Comparison of ENCODE assay signal across 9 cellular contexts in the genomic region with DNA sequence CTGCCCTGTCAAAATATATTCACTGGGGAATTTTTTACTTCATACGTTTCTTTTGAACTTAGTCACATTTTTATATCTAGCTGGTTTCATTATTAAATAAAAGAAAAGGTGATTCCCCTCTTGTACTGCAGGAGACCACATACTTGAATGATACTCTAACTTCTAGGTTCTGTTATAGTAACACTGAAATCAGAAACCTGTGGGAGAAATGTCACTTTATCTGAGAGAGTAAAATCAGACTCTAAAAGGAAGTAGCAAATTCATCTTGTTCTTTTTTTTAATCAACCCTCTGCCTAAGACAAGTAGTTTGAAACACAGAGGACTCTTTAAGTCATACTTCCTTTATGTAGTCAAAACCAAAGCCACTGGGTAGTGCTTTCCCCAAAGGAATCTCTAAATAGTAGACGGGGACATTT. TPM values are rescaled to one million over a fixed set of nuclear protein-coding genes. Genes with fewer than 3 reads are reported as not detected.
A peak's percentile ranks its signal among the peaks of the same experiment; 100 is the strongest.
DNase-seq lines count a peak whose midpoint lies in the region; ATAC-seq and TF ChIP-seq lines count a peak whose summit lies in the region.
"Had no signal": no experiment of that assay in that cellular context is flagged by ENCODE, and none has a peak within 500 bp of the region (broad histone marks: within the 10 kb centered on the region; RNA-seq: fewer than 3 reads in every experiment).

No MANE protein-coding gene starts in this region.

- H3K36me3 Mint-ChIP-seq in nephron (ENCODE audit: low read depth): peaks cover 10% of the 10 kb centered on the region

- H3K4me1 ChIP-seq in right cardiac atrium (ENCODE audit: control insufficient read depth, insufficient read depth, low read length): no peaks in the 10 kb centered on the region

- no peaks in the 10 kb centered on the region for H3K9me3 ChIP-seq in SU-DHL-6 (ENCODE audit: insufficient read depth, low read length)
- no peaks in the 10 kb centered on the region for H3K9me3 ChIP-seq in right cardiac atrium (ENCODE audit: control insufficient read depth, low read length)

- DNase-seq in iPS-NIHi7 (ENCODE audit: extremely low spot score): no peak
- DNase-seq in stimulated activated CD4-positive, alpha-beta T cell treated with anti-CD3 and anti-CD28 coated beads, Interleukin-15, amount 100 ng/mL, for 24 hours: no peak
- DNase-seq in right cardiac atrium: no peak
- DNase-seq in RWPE1 (ENCODE audit: low spot score): no peak
- DNase-seq: NCI-H1930 had no signal

- intact Hi-C loops in right cardiac atrium (cut with DNase I): no loop called here

- H3F3A ChIP-seq in SU-DHL-6 (ENCODE audit: insufficient read depth): peaks cover 37% of the 10 kb centered on the region

- no peak overlapping the region for H3K4me3 Mint-ChIP-seq in nephron

- H3K9me2 ChIP-seq in SU-DHL-6 (replicated peaks; ENCODE audit: insufficient read depth, low read length): no peaks in the 10 kb centered on the region

- CTCF ChIA-PET in RWPE1 (lab: Yijun Ruan, JAX): no interaction called here

- peak overlapping the region; percentile 53 to 93 (median 67) for H3K27ac Mint-ChIP-seq in nephron

- H3K27me3 ChIP-seq in SU-DHL-6 (ENCODE audit: low read length): no peaks in the 10 kb centered on the region
- no peaks in the 10 kb centered on the region for H3K27me3 ChIP-seq in right cardiac atrium (ENCODE audit: control insufficient read depth, insufficient read depth)

- H4K20me1 ChIP-seq in SU-DHL-6 (ENCODE audit: low read depth, low read length): no peaks in the 10 kb centered on the region

- TF ChIP-seq CTCF in SU-DHL-6 (IDR thresholded peaks at IDR 0.05; ENCODE audit: insufficient read depth, low read length, poor library complexity, severe bottlenecking) (no peak), nephron (IDR thresholded peaks at IDR 0.05; ENCODE audit: unreplicated experiment in 3 of 3) (no peak), RWPE1 (conservative IDR thresholded peaks at IDR 0.05; ENCODE audit: low read depth) (no peak)

- 70% methylated on average over 2 of the region's 2 CpGs for WGBS in right cardiac atrium

- H3K4me3 ChIP-seq in SU-DHL-6 (ENCODE audit: insufficient read depth, low read length, poor library complexity, severe bottlenecking): peak overlapping the region; percentile 41
- H3K4me3 ChIP-seq in right cardiac atrium (ENCODE audit: low read length): no peak overlapping the region

- H3K36me3 ChIP-seq in SU-DHL-6 (ENCODE audit: low read length): 0 out of 2 replicates have a peak, but pooled peaks cover 2% of the 10 kb centered on the region

- H3K27ac ChIP-seq in SU-DHL-6 (ENCODE audit: low read depth, low read length) (peak overlapping the region; percentile 94), right cardiac atrium (ENCODE audit: low read length) (no peak overlapping the region), RWPE1 (no peak overlapping the region)

- H2AFZ ChIP-seq in SU-DHL-6 (ENCODE audit: low read depth, low read length, severe bottlenecking): no peak overlapping the region

- POLR2A ChIA-PET in RWPE1 (lab: Yijun Ruan, JAX; ENCODE audit: low non-redundant PET): no interaction called here

- peak overlapping the region; percentile 46 for H3K9ac ChIP-seq in SU-DHL-6 (ENCODE audit: low read length)

- peak overlapping the region; percentile 89 for H3K4me2 ChIP-seq in SU-DHL-6 (ENCODE audit: low read depth, low read length, poor library complexity, severe bottlenecking)

- H3K79me2 ChIP-seq in SU-DHL-6 (ENCODE audit: insufficient read depth, low read length): no peaks in the 10 kb centered on the region; the same call in 1 of the 2 replicates

- no peaks in the 10 kb centered on the region for H3K9me3 Mint-ChIP-seq in nephron

- no peaks in the 10 kb centered on the region for H3K27me3 Mint-ChIP-seq in nephron (ENCODE audit: low read depth)

- peak; percentile 30 for ATAC-seq in GM19324 (IDR thresholded peaks at IDR 0.05; ENCODE audit: low FRiP score, unreplicated experiment)
- peak; percentile 40 for ATAC-seq in HG02973 (IDR thresholded peaks at IDR 0.05; ENCODE audit: unreplicated experiment)
- no peak for ATAC-seq in right cardiac atrium

- peaks cover 25% of the 10 kb centered on the region for H3K4me1 Mint-ChIP-seq in nephron

RNA-seq across cellular contexts. Expression of gene MRPL39, which starts 34.4 kb away (rescaled TPM):
- total RNA-seq in right cardiac atrium: 10 to 100 TPM; 30.6 to 38.3 (median 34.5) TPM
- 68.9 TPM for polyA plus RNA-seq in right cardiac atrium

Comparison
In these comparisons a context has a peak if more than half of its experiments do, and no peak if none do; other contexts are left out.
1. ATAC-seq: peak in GM19324 (single experiment) and HG02973 (single experiment); none in right cardiac atrium (0 of 2).